In the genomic region with DNA sequence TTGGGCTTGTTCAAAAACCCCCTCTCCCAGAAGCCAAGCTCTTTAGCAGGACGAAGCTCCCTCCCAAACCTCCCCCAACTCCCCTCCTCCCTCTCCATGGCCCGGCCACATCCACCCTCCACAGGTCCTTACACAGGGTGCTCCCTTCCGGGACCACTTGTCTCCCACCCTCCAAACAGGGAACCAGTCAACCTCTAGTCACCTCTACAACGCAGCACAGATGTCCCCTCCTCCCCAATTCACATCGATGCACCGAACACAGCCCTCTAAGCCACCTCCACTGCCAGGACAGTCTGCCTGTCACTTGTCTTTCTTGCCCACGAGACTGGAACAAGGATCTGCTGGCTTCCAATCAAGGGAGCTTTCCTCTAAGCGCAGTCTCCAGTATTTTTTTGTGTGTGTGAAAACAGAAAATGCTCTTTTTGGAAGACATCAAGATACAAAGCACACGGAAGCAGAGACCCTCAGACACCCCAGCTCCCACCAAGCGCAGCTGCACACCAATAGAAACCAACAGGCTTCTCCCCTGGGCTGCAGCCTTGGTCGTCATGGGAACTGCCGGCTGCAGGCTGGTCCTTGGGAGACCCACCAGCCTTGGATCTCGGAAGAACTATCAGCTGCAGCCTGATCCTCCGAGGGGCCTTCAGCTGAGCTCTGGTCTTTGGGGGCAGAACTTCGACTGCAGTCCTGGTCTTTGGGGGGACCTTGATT, we compare ENCODE assay signal across 10 cellular contexts. TPM values are rescaled to one million over a fixed set of nuclear protein-coding genes. Genes with fewer than 3 reads are reported as not detected.
A peak's percentile ranks its signal among the peaks of the same experiment; 100 is the strongest.
DNase-seq lines count a peak whose midpoint lies in the region; ATAC-seq and TF ChIP-seq lines count a peak whose summit lies in the region.
"Had no signal": no experiment of that assay in that cellular context is flagged by ENCODE, and none has a peak within 500 bp of the region (broad histone marks: within the 10 kb centered on the region; RNA-seq: fewer than 3 reads in every experiment).

No MANE protein-coding gene starts in this region.

- H3K36me3 ChIP-seq in BLaER1 = peaks cover 9% of the 10 kb centered on the region; the same call in 1 of the 2 replicates
- H3K36me3 ChIP-seq: SJSA1 had no signal

- peaks cover 71% of the 10 kb centered on the region for H4K20me1 ChIP-seq in BLaER1

- peak overlapping the region; percentile 71 for H3K9ac ChIP-seq in BLaER1

- no peaks in the 10 kb centered on the region for H3K27me3 ChIP-seq in BLaER1

- H3K27ac ChIP-seq in BLaER1 = peak overlapping the region; percentile 90
- H3K27ac ChIP-seq: SJSA1 had no signal

- H3K36me3 Mint-ChIP-seq in activated B cell treated with CpG ODN at 0.5 μM for 24 hours (ENCODE audit: low read depth) = peaks cover 3% of the 10 kb centered on the region

- peak overlapping the region; percentile 53 for H3K4me3 ChIP-seq in BLaER1
- H3K4me3 ChIP-seq: SJSA1 had no signal

- H3K4me3 Mint-ChIP-seq in activated B cell treated with CpG ODN at 0.5 μM for 24 hours = peak overlapping the region; percentile 62

- peaks cover 99% of the 10 kb centered on the region for H3K4me1 ChIP-seq in BLaER1
- H3K4me1 ChIP-seq: SJSA1 had no signal

- peaks cover 75% of the 10 kb centered on the region for H3K4me1 Mint-ChIP-seq in activated B cell treated with CpG ODN at 0.5 μM for 24 hours

- POLR2A ChIA-PET in activated B cell treated with CpG ODN at 0.5 μM for 24 hours (lab: Charles Lee) = interaction anchor here (0.6 to 5.5 kb wide), 29 partner anchors 14 to 398 kb away, joined by 3 to 170 read pairs (median 5); a partner anchor contains a TSS

- H3K27me3 Mint-ChIP-seq in activated B cell treated with CpG ODN at 0.5 μM for 24 hours = no peaks in the 10 kb centered on the region

- TF ChIP-seq CTCF in activated B cell treated with CpG ODN at 0.5 μM for 24 hours (IDR thresholded peaks at IDR 0.05) = no peak

- no peak for DNase-seq in activated B cell treated with CpG ODN at 0.5 μM for 24 hours
- DNase-seq in amniotic stem cell (lab: John Stamatoyannopoulos, UW) = no peak
- no peak for DNase-seq in cortex of kidney (lab: John Stamatoyannopoulos, UW)
- no peak for DNase-seq in A172 (ENCODE audit: low spot score)
- no peak for DNase-seq in stimulated activated CD4-positive, alpha-beta T cell treated with anti-CD3 and anti-CD28 coated beads, Interleukin-4, amount 100 ng/mL, for 4 hours
- DNase-seq: NCI-H1048 had no signal

- peak overlapping the region; percentile 96 for H3K4me2 ChIP-seq in BLaER1

- H3K27ac Mint-ChIP-seq in activated B cell treated with CpG ODN at 0.5 μM for 24 hours = peak overlapping the region; percentile 90

- ATAC-seq in GM19043 (IDR thresholded peaks at IDR 0.05; ENCODE audit: low read depth, unreplicated experiment) = peak; percentile 33
- peak; percentile 31 for ATAC-seq in HG02943 (IDR thresholded peaks at IDR 0.05; ENCODE audit: low read depth, unreplicated experiment)
- ATAC-seq in activated B cell treated with CpG ODN at 0.5 μM for 24 hours (ENCODE audit: low read depth) = peak; percentile 60

- H3K9me3 Mint-ChIP-seq in activated B cell treated with CpG ODN at 0.5 μM for 24 hours = no peaks in the 10 kb centered on the region

- intact Hi-C loops in activated B cell treated with CpG ODN at 0.5 μM for 24 hours (cut with micrococcal nuclease) = loop anchor here (1.0 to 2.0 kb wide), 10 partner anchors 23 to 406 kb away; no protein-coding TSS in a partner anchor

- CTCF ChIA-PET in activated B cell treated with CpG ODN at 0.5 μM for 24 hours (lab: Charles Lee) = interaction anchor here (1.0 to 3.3 kb wide), 21 partner anchors 10 to 144 kb away, joined by 3 to 14 read pairs (median 5); no protein-coding TSS in a partner anchor

- H3K9me3 ChIP-seq in BLaER1 = no peaks in the 10 kb centered on the region
- H3K9me3 ChIP-seq: SJSA1 had no signal

RNA-seq across cellular contexts. Expression of a gene that starts 26.5 kb away (rescaled TPM):
- total RNA-seq in activated B cell treated with CpG ODN at 0.5 μM for 24 hours = 260 and 296 TPM in 2 replicates
- 22.5 and 25.8 TPM in 2 replicates for total RNA-seq in A172 (2014; rRNA removed; shearing (Covaris generic))
